26 cellular contexts compared by ENCODE assay signal in the genomic region with DNA sequence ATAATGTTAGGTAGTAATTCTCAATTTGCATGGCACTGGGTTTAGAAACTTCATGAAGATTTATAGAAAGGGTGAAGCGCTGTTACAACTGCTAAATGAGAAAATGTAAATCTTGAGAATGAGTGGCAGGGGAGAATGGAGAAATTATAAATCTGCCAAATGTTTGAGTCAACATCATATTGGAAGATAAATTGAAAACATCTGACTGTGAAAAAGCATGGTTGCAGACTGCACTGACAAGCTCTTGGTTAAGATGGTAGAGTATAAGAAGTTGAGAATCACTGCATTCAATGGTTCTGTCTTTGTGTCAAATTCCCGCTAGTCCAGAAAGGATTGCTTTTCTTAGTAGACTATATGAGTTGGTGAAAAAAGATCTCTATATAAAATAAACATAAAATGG.
"Had no signal": no experiment of that assay in that cellular context is flagged by ENCODE, and none has a peak within 500 bp of the region (broad histone marks: within the 10 kb centered on the region; RNA-seq: fewer than 3 reads in every experiment).

No MANE protein-coding gene starts in this region.

- H3K79me2 ChIP-seq: parathyroid adenoma had no signal

- H3K9ac ChIP-seq: neural progenitor cell, parathyroid adenoma had no signal

- H3K27me3 ChIP-seq: neural progenitor cell, ovary, right lobe of liver, sigmoid colon, suprapubic skin, testis, tibial artery, transverse colon, upper lobe of right lung, uterus had no signal

- H3K4me2 ChIP-seq: neural progenitor cell had no signal

- DNase-seq: natural killer cell; occipital lobe; ovary; posterior cingulate gyrus; psoas muscle; right cardiac atrium; right lobe of liver; sigmoid colon; small intestine; stimulated activated CD4-positive, alpha-beta T cell treated with anti-CD3 and anti-CD28 coated beads, Interleukin-15, amount 100 ng/mL, for 24 hours; stimulated activated CD4-positive, alpha-beta T cell treated with anti-CD3 and anti-CD28 coated beads, Interleukin-2, amount 100 ng/mL, for 24 hours; stimulated activated CD4-positive, alpha-beta T cell treated with anti-CD3 and anti-CD28 coated beads, Interleukin-2, amount 100 ng/mL, for 48 hours; stimulated activated CD4-positive, alpha-beta T cell treated with anti-CD3 and anti-CD28 coated beads, Interleukin-4, amount 100 ng/mL, for 24 hours; stimulated activated naive B cell treated with anti-CD40 and anti-IgM and Interleukin-4, amounts not matched to agents 10 μg/mL and 1 μg/mL and 100 μg/mL, for 72 hours; stimulated activated naive CD8-positive, alpha-beta T cell treated with anti-CD3 and anti-CD28 coated beads, Interleukin-15, amount 100 ng/mL, for 72 hours; stimulated activated naive CD8-positive, alpha-beta T cell treated with anti-CD3 and anti-CD28 coated beads, Interleukin-15, Interleukin-2, amounts not matched to agents 100 U/mL and 50 U/mL, for 24 hours; substantia nigra; testis; tibial artery; transverse colon; upper lobe of right lung; uterus had no signal

- H3K4me3 ChIP-seq: neural progenitor cell, ovary, psoas muscle, right lobe of liver, sigmoid colon, suprapubic skin, testis, tibial artery, transverse colon, upper lobe of right lung, uterus had no signal

- H2AFZ ChIP-seq: neural progenitor cell, parathyroid adenoma had no signal

- H3K9me3 ChIP-seq: ovary, psoas muscle, right lobe of liver, sigmoid colon, suprapubic skin, testis, tibial artery, transverse colon, upper lobe of right lung, uterus had no signal

- H3K27ac ChIP-seq: neural progenitor cell, ovary, parathyroid adenoma, psoas muscle, right lobe of liver, sigmoid colon, suprapubic skin, testis, tibial artery, transverse colon, upper lobe of right lung, uterus had no signal

- H3K4me1 ChIP-seq: neural progenitor cell, parathyroid adenoma, right lobe of liver, sigmoid colon, testis, transverse colon, upper lobe of right lung, uterus had no signal

- H3K36me3 ChIP-seq: neural progenitor cell, ovary, right lobe of liver, sigmoid colon, suprapubic skin, tibial artery, transverse colon, upper lobe of right lung, uterus had no signal

- ATAC-seq: natural killer cell; psoas muscle; right cardiac atrium; right lobe of liver; stimulated activated effector memory CD8-positive, alpha-beta T cell treated with anti-CD3 and anti-CD28 coated beads, Interleukin-12 subunit alpha, Interleukin-12 subunit beta, amount 100 ng/mL, for 72 hours; stimulated activated naive B cell treated with anti-CD40 and anti-IgM and Interleukin-4, amounts not matched to agents 10 μg/mL and 1 μg/mL and 100 μg/mL, for 72 hours; stimulated activated naive CD8-positive, alpha-beta T cell treated with anti-CD3 and anti-CD28 coated beads, Interleukin-15, amount 100 ng/mL, for 72 hours; stimulated activated naive CD8-positive, alpha-beta T cell treated with anti-CD3 and anti-CD28 coated beads, Interleukin-15, Interleukin-2, amounts not matched to agents 100 U/mL and 50 U/mL, for 24 hours; upper lobe of right lung had no signal
